In genomic region chr6:157280947-157281346, GRCh38 we compare ENCODE assay signal across 3 cellular contexts.
"Had no signal": no experiment of that assay in that cellular context is flagged by ENCODE, and none has a peak within 500 bp of the region (broad histone marks: within the 10 kb centered on the region; RNA-seq: fewer than 3 reads in every experiment).

No MANE protein-coding gene starts in this region.

- H3K27ac Mint-ChIP-seq: HFFc6 had no signal

- H3K36me3 Mint-ChIP-seq: IgD-negative memory B cell had no signal

- DNase-seq: GOT3, HFFc6 had no signal

- H3K4me3 Mint-ChIP-seq: HFFc6 had no signal

- H3K9me3 Mint-ChIP-seq: HFFc6, IgD-negative memory B cell had no signal
